1 cellular context compared by ENCODE assay signal in the genomic region with DNA sequence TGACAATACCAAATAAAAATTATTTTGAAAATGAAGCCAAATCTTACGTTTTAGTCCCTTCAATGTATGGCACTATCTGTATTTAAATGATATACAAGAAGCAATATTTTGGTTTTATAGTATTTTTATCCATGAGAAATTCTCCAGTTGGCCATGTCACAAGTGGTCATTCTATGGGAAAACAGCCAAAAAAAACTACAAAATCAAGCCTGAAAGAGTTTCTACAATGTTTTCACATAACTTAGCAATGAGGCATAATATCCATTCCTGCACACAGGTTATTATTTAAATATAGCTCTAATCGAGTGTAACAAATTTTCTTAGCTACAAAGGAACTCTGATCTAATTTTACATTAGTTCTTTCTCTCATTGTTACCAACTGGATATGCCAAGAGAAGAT.
TF ChIP-seq lines count a peak whose summit lies in the region.

No MANE protein-coding gene starts in this region.

TF ChIP-seq in GM23338, 12 proteins besides CTCF, POLR2A, EP300 and RAD21 (continued from another document):
- TF ChIP-seq, protein P1, sequence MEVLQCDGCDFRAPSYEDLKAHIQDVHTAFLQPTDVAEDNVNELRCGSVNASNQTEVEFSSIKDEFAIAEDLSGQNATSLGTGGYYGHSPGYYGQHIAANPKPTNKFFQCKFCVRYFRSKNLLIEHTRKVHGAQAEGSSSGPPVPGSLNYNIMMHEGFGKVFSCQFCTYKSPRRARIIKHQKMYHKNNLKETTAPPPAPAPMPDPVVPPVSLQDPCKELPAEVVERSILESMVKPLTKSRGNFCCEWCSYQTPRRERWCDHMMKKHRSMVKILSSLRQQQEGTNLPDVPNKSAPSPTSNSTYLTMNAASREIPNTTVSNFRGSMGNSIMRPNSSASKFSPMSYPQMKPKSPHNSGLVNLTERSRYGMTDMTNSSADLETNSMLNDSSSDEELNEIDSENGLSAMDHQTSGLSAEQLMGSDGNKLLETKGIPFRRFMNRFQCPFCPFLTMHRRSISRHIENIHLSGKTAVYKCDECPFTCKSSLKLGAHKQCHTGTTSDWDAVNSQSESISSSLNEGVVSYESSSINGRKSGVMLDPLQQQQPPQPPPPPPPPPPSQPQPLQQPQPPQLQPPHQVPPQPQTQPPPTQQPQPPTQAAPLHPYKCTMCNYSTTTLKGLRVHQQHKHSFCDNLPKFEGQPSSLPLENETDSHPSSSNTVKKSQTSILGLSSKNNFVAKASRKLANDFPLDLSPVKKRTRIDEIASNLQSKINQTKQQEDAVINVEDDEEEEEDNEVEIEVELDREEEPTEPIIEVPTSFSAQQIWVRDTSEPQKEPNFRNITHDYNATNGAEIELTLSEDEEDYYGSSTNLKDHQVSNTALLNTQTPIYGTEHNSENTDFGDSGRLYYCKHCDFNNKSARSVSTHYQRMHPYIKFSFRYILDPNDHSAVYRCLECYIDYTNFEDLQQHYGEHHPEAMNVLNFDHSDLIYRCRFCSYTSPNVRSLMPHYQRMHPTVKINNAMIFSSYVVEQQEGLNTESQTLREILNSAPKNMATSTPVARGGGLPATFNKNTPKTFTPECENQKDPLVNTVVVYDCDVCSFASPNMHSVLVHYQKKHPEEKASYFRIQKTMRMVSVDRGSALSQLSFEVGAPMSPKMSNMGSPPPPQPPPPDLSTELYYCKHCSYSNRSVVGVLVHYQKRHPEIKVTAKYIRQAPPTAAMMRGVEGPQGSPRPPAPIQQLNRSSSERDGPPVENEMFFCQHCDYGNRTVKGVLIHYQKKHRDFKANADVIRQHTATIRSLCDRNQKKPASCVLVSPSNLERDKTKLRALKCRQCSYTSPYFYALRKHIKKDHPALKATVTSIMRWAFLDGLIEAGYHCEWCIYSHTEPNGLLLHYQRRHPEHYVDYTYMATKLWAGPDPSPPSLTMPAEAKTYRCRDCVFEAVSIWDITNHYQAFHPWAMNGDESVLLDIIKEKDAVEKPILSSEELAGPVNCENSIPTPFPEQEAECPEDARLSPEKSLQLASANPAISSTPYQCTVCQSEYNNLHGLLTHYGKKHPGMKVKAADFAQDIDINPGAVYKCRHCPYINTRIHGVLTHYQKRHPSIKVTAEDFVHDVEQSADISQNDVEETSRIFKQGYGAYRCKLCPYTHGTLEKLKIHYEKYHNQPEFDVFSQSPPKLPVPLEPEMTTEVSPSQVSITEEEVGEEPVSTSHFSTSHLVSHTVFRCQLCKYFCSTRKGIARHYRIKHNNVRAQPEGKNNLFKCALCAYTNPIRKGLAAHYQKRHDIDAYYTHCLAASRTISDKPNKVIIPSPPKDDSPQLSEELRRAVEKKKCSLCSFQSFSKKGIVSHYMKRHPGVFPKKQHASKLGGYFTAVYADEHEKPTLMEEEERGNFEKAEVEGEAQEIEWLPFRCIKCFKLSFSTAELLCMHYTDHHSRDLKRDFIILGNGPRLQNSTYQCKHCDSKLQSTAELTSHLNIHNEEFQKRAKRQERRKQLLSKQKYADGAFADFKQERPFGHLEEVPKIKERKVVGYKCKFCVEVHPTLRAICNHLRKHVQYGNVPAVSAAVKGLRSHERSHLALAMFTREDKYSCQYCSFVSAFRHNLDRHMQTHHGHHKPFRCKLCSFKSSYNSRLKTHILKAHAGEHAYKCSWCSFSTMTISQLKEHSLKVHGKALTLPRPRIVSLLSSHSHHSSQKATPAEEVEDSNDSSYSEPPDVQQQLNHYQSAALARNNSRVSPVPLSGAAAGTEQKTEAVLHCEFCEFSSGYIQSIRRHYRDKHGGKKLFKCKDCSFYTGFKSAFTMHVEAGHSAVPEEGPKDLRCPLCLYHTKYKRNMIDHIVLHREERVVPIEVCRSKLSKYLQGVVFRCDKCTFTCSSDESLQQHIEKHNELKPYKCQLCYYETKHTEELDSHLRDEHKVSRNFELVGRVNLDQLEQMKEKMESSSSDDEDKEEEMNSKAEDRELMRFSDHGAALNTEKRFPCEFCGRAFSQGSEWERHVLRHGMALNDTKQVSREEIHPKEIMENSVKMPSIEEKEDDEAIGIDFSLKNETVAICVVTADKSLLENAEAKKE (CRISPR knock-in tag; IDR thresholded peaks at IDR 0.05), result no peak
- TF ChIP-seq, protein P2, sequence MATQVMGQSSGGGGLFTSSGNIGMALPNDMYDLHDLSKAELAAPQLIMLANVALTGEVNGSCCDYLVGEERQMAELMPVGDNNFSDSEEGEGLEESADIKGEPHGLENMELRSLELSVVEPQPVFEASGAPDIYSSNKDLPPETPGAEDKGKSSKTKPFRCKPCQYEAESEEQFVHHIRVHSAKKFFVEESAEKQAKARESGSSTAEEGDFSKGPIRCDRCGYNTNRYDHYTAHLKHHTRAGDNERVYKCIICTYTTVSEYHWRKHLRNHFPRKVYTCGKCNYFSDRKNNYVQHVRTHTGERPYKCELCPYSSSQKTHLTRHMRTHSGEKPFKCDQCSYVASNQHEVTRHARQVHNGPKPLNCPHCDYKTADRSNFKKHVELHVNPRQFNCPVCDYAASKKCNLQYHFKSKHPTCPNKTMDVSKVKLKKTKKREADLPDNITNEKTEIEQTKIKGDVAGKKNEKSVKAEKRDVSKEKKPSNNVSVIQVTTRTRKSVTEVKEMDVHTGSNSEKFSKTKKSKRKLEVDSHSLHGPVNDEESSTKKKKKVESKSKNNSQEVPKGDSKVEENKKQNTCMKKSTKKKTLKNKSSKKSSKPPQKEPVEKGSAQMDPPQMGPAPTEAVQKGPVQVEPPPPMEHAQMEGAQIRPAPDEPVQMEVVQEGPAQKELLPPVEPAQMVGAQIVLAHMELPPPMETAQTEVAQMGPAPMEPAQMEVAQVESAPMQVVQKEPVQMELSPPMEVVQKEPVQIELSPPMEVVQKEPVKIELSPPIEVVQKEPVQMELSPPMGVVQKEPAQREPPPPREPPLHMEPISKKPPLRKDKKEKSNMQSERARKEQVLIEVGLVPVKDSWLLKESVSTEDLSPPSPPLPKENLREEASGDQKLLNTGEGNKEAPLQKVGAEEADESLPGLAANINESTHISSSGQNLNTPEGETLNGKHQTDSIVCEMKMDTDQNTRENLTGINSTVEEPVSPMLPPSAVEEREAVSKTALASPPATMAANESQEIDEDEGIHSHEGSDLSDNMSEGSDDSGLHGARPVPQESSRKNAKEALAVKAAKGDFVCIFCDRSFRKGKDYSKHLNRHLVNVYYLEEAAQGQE (IDR thresholded peaks at IDR 0.05; ENCODE audit: unreplicated experiment), result no peak
- TF ChIP-seq STAT1 (IDR thresholded peaks at IDR 0.05; ENCODE audit: unreplicated experiment), result no peak
- no peak for TF ChIP-seq NANOG (IDR thresholded peaks at IDR 0.05; ENCODE audit: borderline replicate concordance)
- TF ChIP-seq CREB1 (CRISPR knock-in tag; IDR thresholded peaks at IDR 0.05; ENCODE audit: low read depth), result no peak
- TF ChIP-seq ZNF331 (CRISPR knock-in tag; IDR thresholded peaks at IDR 0.05; ENCODE audit: low read depth), result no peak
- TF ChIP-seq EZH2phosphoT487 (IDR thresholded peaks at IDR 0.05; ENCODE audit: unreplicated experiment), result no peak
- TF ChIP-seq EZH2 (IDR thresholded peaks at IDR 0.05; ENCODE audit: low read depth, unreplicated experiment), result no peak
- TF ChIP-seq, protein P3, sequence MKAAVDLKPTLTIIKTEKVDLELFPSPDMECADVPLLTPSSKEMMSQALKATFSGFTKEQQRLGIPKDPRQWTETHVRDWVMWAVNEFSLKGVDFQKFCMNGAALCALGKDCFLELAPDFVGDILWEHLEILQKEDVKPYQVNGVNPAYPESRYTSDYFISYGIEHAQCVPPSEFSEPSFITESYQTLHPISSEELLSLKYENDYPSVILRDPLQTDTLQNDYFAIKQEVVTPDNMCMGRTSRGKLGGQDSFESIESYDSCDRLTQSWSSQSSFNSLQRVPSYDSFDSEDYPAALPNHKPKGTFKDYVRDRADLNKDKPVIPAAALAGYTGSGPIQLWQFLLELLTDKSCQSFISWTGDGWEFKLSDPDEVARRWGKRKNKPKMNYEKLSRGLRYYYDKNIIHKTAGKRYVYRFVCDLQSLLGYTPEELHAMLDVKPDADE (IDR thresholded peaks at IDR 0.05), result no peak
- TF ChIP-seq JUNB (IDR thresholded peaks at IDR 0.05; ENCODE audit: unreplicated experiment), result no peak
